In genomic region chr17:29996458-29996857, GRCh38 we compare ENCODE assay signal across 8 cellular contexts. TPM values are rescaled to one million over a fixed set of nuclear protein-coding genes. Genes with fewer than 3 reads are reported as not detected.
"Had no signal": no experiment of that assay in that cellular context is flagged by ENCODE, and none has a peak within 500 bp of the region (broad histone marks: within the 10 kb centered on the region; RNA-seq: fewer than 3 reads in every experiment).

No MANE protein-coding gene starts in this region.

- H3K4me3 ChIP-seq: K562 had no signal

- H3K9ac ChIP-seq: KMS-11 had no signal

- ATAC-seq: K562 had no signal

- H3K4me2 ChIP-seq: KMS-11 had no signal

- FAIRE-seq: HTR-8/SVneo, K562 had no signal

- H3K27ac ChIP-seq: HL-60, KMS-11 had no signal

- DNase-seq: IMR-90, KBM-7, KG1 had no signal

RNA-seq across cellular contexts. Expression of gene EFCAB5, which starts 55.0 kb away (rescaled TPM):
- total RNA-seq: IMR-90, K562 had no signal
- polyA plus RNA-seq: IgD-negative memory B cell had no signal
